1 cellular context compared by ENCODE assay signal in the genomic region with DNA sequence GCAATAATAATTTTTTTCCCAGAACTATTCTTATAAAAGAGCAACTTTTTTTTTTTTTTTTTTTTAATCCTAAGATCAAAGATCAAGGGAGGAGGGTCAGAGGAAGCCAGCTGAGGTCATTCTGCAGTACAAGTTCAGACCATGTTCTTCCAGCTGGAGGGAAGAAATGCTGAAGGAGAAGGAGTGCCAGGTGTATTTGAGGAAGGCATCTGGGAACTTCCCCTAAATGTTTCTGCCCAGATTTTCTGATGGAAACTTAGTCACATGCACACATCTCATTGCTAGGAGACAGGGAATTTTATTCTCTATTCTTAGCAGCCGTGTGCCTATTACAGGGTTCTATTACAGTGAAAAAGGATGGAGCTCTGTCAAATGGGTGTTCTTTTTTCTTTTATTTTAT.
TF ChIP-seq lines count a peak whose summit lies in the region.

No MANE protein-coding gene starts in this region.

TF ChIP-seq in SK-N-SH treated with all-trans-retinoic acid at 6 μM for 48 hours, 23 proteins besides CTCF, POLR2A, EP300 and RAD21 (continued from another document):
- TF ChIP-seq, protein P1, sequence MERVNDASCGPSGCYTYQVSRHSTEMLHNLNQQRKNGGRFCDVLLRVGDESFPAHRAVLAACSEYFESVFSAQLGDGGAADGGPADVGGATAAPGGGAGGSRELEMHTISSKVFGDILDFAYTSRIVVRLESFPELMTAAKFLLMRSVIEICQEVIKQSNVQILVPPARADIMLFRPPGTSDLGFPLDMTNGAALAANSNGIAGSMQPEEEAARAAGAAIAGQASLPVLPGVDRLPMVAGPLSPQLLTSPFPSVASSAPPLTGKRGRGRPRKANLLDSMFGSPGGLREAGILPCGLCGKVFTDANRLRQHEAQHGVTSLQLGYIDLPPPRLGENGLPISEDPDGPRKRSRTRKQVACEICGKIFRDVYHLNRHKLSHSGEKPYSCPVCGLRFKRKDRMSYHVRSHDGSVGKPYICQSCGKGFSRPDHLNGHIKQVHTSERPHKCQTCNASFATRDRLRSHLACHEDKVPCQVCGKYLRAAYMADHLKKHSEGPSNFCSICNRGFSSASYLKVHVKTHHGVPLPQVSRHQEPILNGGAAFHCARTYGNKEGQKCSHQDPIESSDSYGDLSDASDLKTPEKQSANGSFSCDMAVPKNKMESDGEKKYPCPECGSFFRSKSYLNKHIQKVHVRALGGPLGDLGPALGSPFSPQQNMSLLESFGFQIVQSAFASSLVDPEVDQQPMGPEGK (CRISPR knock-in tag; IDR thresholded peaks at IDR 0.05; ENCODE audit: borderline replicate concordance) = no peak
- TF ChIP-seq RARB (CRISPR knock-in tag; IDR thresholded peaks at IDR 0.05) = no peak
